Comparison of ENCODE assay signal across 10 cellular contexts in the genomic region with DNA sequence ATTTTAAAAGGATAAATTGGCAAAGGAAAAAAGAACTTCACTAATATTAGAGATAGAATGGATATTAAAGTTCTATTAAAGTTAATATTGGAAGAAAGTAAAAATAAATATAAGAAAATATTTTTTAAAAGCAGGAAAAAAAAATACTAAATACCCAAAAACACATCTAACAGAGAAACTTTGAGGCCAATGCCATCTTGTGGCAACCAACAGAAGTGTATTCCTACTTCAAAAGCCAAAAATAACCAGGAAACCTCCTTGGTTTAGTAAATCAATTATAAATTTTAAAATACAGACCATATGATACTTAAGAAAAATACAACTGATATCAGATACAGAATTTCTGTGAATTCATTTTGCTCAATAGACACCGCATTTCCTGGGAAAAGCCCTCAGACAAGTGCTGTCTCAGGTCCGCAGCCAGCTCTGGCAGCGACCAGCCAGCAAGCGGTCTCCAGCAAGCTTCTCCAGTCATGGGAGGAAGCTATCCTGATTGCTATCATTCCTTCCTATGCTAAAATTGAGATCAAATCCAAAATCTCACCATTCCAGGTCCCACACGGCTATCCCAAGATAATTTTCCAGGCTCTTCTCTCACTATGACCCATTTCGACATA.
A peak's percentile ranks its signal among the peaks of the same experiment; 100 is the strongest.
DNase-seq lines count a peak whose midpoint lies in the region; ATAC-seq and TF ChIP-seq lines count a peak whose summit lies in the region.
"Had no signal": no experiment of that assay in that cellular context is flagged by ENCODE, and none has a peak within 500 bp of the region (broad histone marks: within the 10 kb centered on the region; RNA-seq: fewer than 3 reads in every experiment).

No MANE protein-coding gene starts in this region.

- H3K27me3 ChIP-seq in Panc1 (ENCODE audit: control insufficient read depth, insufficient read depth, low read length) (no peaks in the 10 kb centered on the region), smooth muscle cell (ENCODE audit: low read depth) (no peaks in the 10 kb centered on the region)
- H3K27me3 ChIP-seq: BLaER1 had no signal

- H3K4me3 ChIP-seq in Panc1 (ENCODE audit: low read depth in 2 of 2, low read length in 2 of 2) (no peak overlapping the region), smooth muscle cell (no peak overlapping the region)
- H3K4me3 ChIP-seq: BLaER1 had no signal

- H3K4me2 ChIP-seq in smooth muscle cell, result no peak overlapping the region
- H3K4me2 ChIP-seq: BLaER1 had no signal

- POLR2A ChIA-PET in Panc1 (lab: Charles Lee), result no interaction called here

- no peak overlapping the region for H2AFZ ChIP-seq in smooth muscle cell (ENCODE audit: low read depth)

- WGBS in smooth muscle cell (ENCODE audit: low lambda C conversion rate), result 88% methylated on average over 6 of the region's 6 CpGs

- H3K9me3 ChIP-seq in Panc1 (ENCODE audit: control insufficient read depth, insufficient read depth, low read depth, low read length) (no peaks in the 10 kb centered on the region), smooth muscle cell (replicated peaks; ENCODE audit: low read depth) (no peaks in the 10 kb centered on the region)
- H3K9me3 ChIP-seq: BLaER1 had no signal

- no peaks in the 10 kb centered on the region for H4K20me1 ChIP-seq in smooth muscle cell (ENCODE audit: low read depth)
- H4K20me1 ChIP-seq: BLaER1 had no signal

- in situ Hi-C loops in Panc1 (cut with HindIII; ENCODE audit: low pct_unique_long_range_greater_than_20kb, low sequenced_read_pairs), result no loop called here

- CTCF ChIA-PET in Panc1 (lab: Charles Lee), result no interaction called here

- H3K27ac ChIP-seq in Panc1 (ENCODE audit: low read length), result no peak overlapping the region
- no peak overlapping the region for H3K27ac ChIP-seq in smooth muscle cell (ENCODE audit: low read depth)
- H3K27ac ChIP-seq: BLaER1 had no signal

- H3K4me1 ChIP-seq in Panc1 (ENCODE audit: control insufficient read depth, insufficient read depth, low read length) (no peaks in the 10 kb centered on the region), smooth muscle cell (ENCODE audit: low read depth) (no peaks in the 10 kb centered on the region)
- H3K4me1 ChIP-seq: BLaER1 had no signal

- peak; percentile 13 for DNase-seq in NCI-H1694 treated with DMSO at 0.1 percent for 48 hours (lab: John Stamatoyannopoulos, UW)
- no peak for DNase-seq in NCI-H1694 (lab: John Stamatoyannopoulos, UW)
- DNase-seq in Panc1 (ENCODE audit: low read depth, low spot score), result no peak
- peak; percentile 25 for DNase-seq in fibroblast of gingiva (ENCODE audit: low read depth)
- DNase-seq in smooth muscle cell (lab: John Stamatoyannopoulos, UW; ENCODE audit: unreplicated experiment), result no peak
- DNase-seq: activated CD4-positive, alpha-beta T cell treated with anti-CD3 and anti-CD28 coated beads for 48 hours had no signal

- no TSS peak for BruUV-seq in Panc1 (replicated peaks; lab: Mats Ljungman, UMichigan)

- TF ChIP-seq CTCF in Panc1 (IDR thresholded peaks at IDR 0.05) (peak; percentile 55), smooth muscle cell (IDR thresholded peaks at IDR 0.05; ENCODE audit: borderline replicate concordance, insufficient read depth, poor library complexity, severe bottlenecking) (peak; percentile 56)

- H3K79me2 ChIP-seq in smooth muscle cell (ENCODE audit: low read depth), result no peaks in the 10 kb centered on the region

- no peaks in the 10 kb centered on the region for H3F3A ChIP-seq in smooth muscle cell (ENCODE audit: low read depth)

- H3K36me3 ChIP-seq in Panc1 (ENCODE audit: control insufficient read depth, insufficient read depth, low read length) (no peaks in the 10 kb centered on the region; the same call in 1 of the 2 replicates), smooth muscle cell (ENCODE audit: low read depth) (peaks cover 4% of the 10 kb centered on the region)

- intact Hi-C loops in Panc1 (cut with micrococcal nuclease; ENCODE audit: unreplicated experiment), result loop anchor here (5.0 kb wide), 1 partner anchor 1030 kb away; no protein-coding TSS in a partner anchor

- no peak for ATAC-seq in Panc1
- ATAC-seq in HG03571 (IDR thresholded peaks at IDR 0.05; ENCODE audit: unreplicated experiment), result no peak
- ATAC-seq in HG03442 (IDR thresholded peaks at IDR 0.05; ENCODE audit: unreplicated experiment), result no peak
- ATAC-seq in HG02981 (IDR thresholded peaks at IDR 0.05; ENCODE audit: unreplicated experiment), result no peak

- no peak overlapping the region for H3K9ac ChIP-seq in smooth muscle cell (ENCODE audit: low read depth)
- H3K9ac ChIP-seq: BLaER1 had no signal

Comparison
In these comparisons a context has a peak if more than half of its experiments do, and no peak if none do; other contexts are left out.
1. DNase-seq: peak in NCI-H1694 treated with DMSO at 0.1 percent for 48 hours (single experiment) and fibroblast of gingiva (single experiment); none in NCI-H1694 (single experiment), Panc1 (single experiment) and smooth muscle cell (single experiment).